In genomic region chr19:4473011-4473410, GRCh38 we compare ENCODE assay signal across 8 cellular contexts. TPM values are rescaled to one million over a fixed set of nuclear protein-coding genes. Genes with fewer than 3 reads are reported as not detected.
A peak's percentile ranks its signal among the peaks of the same experiment; 100 is the strongest.
DNase-seq lines count a peak whose midpoint lies in the region; ATAC-seq and TF ChIP-seq lines count a peak whose summit lies in the region.

No MANE protein-coding gene starts in this region.

- TF ChIP-seq EP300 in SK-N-SH (IDR thresholded peaks at IDR 0.05; ENCODE audit: borderline replicate concordance in 1 of 2, low read depth in 1 of 2, low read length in 1 of 2) = no peak

- TF ChIP-seq RAD21 in SK-N-SH (IDR thresholded peaks at IDR 0.05; ENCODE audit: low read length) = no peak

- peak overlapping the region; percentile 63 for H3K27ac Mint-ChIP-seq in activated naive CD8-positive, alpha-beta T cell treated with anti-CD3 and anti-CD28 coated beads for 36 hours

- H3K4me1 ChIP-seq in SK-N-SH (ENCODE audit: control insufficient read depth in 1 of 2, insufficient read depth in 2 of 2, low read depth in 1 of 2, low read length in 1 of 2) (peaks cover 3 to 21% of the 10 kb centered on the region in 2 experiments; a peak in 1 of 4 replicates), subcutaneous abdominal adipose tissue (ENCODE audit: control insufficient read depth in 5 of 5, insufficient read depth in 5 of 5, low read length in 5 of 5) (peaks cover 0 to 31% (median 22%) of the 10 kb centered on the region in 5 donors)

- H4K20me1 ChIP-seq in SK-N-SH (ENCODE audit: insufficient read depth) = no peaks in the 10 kb centered on the region

- peaks cover 3% of the 10 kb centered on the region for H3K36me3 Mint-ChIP-seq in activated naive CD8-positive, alpha-beta T cell treated with anti-CD3 and anti-CD28 coated beads for 36 hours

- no peaks in the 10 kb centered on the region for H3K9me3 Mint-ChIP-seq in activated naive CD8-positive, alpha-beta T cell treated with anti-CD3 and anti-CD28 coated beads for 36 hours

- peaks cover 58% of the 10 kb centered on the region for H3K79me2 ChIP-seq in SK-N-SH (ENCODE audit: insufficient read depth)

- TF ChIP-seq CTCF in SK-N-SH (IDR thresholded peaks at IDR 0.05) (no peak), kidney epithelial cell (IDR thresholded peaks at IDR 0.05; ENCODE audit: insufficient read depth, low read length, poor library complexity, severe bottlenecking) (no peak)

- H3K36me3 ChIP-seq in SK-N-SH (replicated peaks in 1 of 2; ENCODE audit: control insufficient read depth in 1 of 2, insufficient read depth in 2 of 2, low read length in 1 of 2) (peaks cover 18 to 19% of the 10 kb centered on the region in 2 experiments), kidney epithelial cell (ENCODE audit: control insufficient read depth, insufficient read depth, low read length) (peaks cover 2% of the 10 kb centered on the region), subcutaneous abdominal adipose tissue (ENCODE audit: control insufficient read depth in 5 of 5, insufficient read depth in 5 of 5, low read length in 5 of 5) (peaks cover 3 to 27% (median 19%) of the 10 kb centered on the region in 5 donors)

- H2AFZ ChIP-seq in SK-N-SH (ENCODE audit: low read depth) = no peak overlapping the region

- H3K4me3 ChIP-seq in SK-N-SH (ENCODE audit: low read depth in 2 of 2, low read length in 1 of 2) = peak overlapping the region; percentile 88 to 92
- peak overlapping the region; percentile 71 for H3K4me3 ChIP-seq in kidney epithelial cell (ENCODE audit: low read depth, low read length)
- H3K4me3 ChIP-seq in subcutaneous abdominal adipose tissue (ENCODE audit: low read depth in 1 of 5, low read length in 5 of 5) = peak overlapping the region in 4 of 5 donors; percentile 63 to 82 (median 74)

- POLR2A ChIA-PET in SK-N-SH (lab: Yijun Ruan, JAX) = no interaction called here

- DNase-seq in SK-N-SH (peak; percentile 16), kidney epithelial cell (ENCODE audit: low read depth) (no peak)
- no peak for DNase-seq in activated naive CD8-positive, alpha-beta T cell treated with anti-CD3 and anti-CD28 coated beads for 36 hours

- peak overlapping the region; percentile 13 to 45; a peak in 2 of 4 replicates for H3K27ac ChIP-seq in SK-N-SH (ENCODE audit: low read depth in 2 of 2, low read length in 1 of 2)
- H3K27ac ChIP-seq in subcutaneous abdominal adipose tissue (ENCODE audit: low read depth, low read length) = peak overlapping the region; percentile 23

- peak overlapping the region; percentile 88 for H3K9ac ChIP-seq in SK-N-SH
- peak overlapping the region; percentile 16 to 92 (median 80) for H3K9ac ChIP-seq in subcutaneous abdominal adipose tissue (ENCODE audit: low read length in 5 of 5)

- H3K27me3 ChIP-seq in SK-N-SH (ENCODE audit: insufficient read depth) (no peaks in the 10 kb centered on the region), kidney epithelial cell (ENCODE audit: control insufficient read depth, insufficient read depth, low read length) (no peaks in the 10 kb centered on the region), subcutaneous abdominal adipose tissue (ENCODE audit: control insufficient read depth in 5 of 5, insufficient read depth in 4 of 5, low read length in 5 of 5) (no peaks in the 10 kb centered on the region)

- H3K9me2 ChIP-seq in SK-N-SH = no peaks in the 10 kb centered on the region

- peak overlapping the region; percentile 85 for H3K4me3 Mint-ChIP-seq in activated naive CD8-positive, alpha-beta T cell treated with anti-CD3 and anti-CD28 coated beads for 36 hours

- 1% methylated on average over 12 of the region's 20 CpGs for WGBS in SK-N-SH (ENCODE audit: low lambda C conversion rate)

- CTCF ChIA-PET in SK-N-SH (lab: Yijun Ruan, JAX) = no interaction called here

- peak overlapping the region; percentile 99 for H3K4me2 ChIP-seq in SK-N-SH

- H3K9me3 ChIP-seq in SK-N-SH = no peaks in the 10 kb centered on the region
- no peaks in the 10 kb centered on the region for H3K9me3 ChIP-seq in subcutaneous abdominal adipose tissue (ENCODE audit: control insufficient read depth in 5 of 5, low read length in 5 of 5)

- peaks cover 11% of the 10 kb centered on the region for H3F3A ChIP-seq in SK-N-SH (replicated peaks; ENCODE audit: insufficient read depth)

- H3K4me1 Mint-ChIP-seq in activated naive CD8-positive, alpha-beta T cell treated with anti-CD3 and anti-CD28 coated beads for 36 hours = peaks cover 21% of the 10 kb centered on the region

- no peaks in the 10 kb centered on the region for H3K27me3 Mint-ChIP-seq in activated naive CD8-positive, alpha-beta T cell treated with anti-CD3 and anti-CD28 coated beads for 36 hours

- ATAC-seq in SK-N-SH treated with all-trans-retinoic acid at 6 μM for 48 hours = no peak
- no peak for ATAC-seq in HG03095 (IDR thresholded peaks at IDR 0.05; ENCODE audit: unreplicated experiment)
- ATAC-seq in GM21723 (IDR thresholded peaks at IDR 0.05; ENCODE audit: unreplicated experiment) = no peak
- ATAC-seq in GM19455 (IDR thresholded peaks at IDR 0.05; ENCODE audit: unreplicated experiment) = no peak

TF ChIP-seq in SK-N-SH, 30 proteins besides CTCF, POLR2A, EP300 and RAD21:
- TF ChIP-seq GABPA (IDR thresholded peaks at IDR 0.05; ENCODE audit: low read depth) (no peak), USF1 (IDR thresholded peaks at IDR 0.05; ENCODE audit: borderline replicate concordance, low read depth) (no peak), SMC3 (IDR thresholded peaks at IDR 0.05; ENCODE audit: low read depth, low read length) (no peak)

TF ChIP-seq in SK-N-SH treated with all-trans-retinoic acid at 6 μM for 48 hours, 23 proteins besides CTCF, POLR2A, EP300 and RAD21 (continues in another document):
- TF ChIP-seq OSR1 (CRISPR knock-in tag; IDR thresholded peaks at IDR 0.05) (no peak), SNAI2 (CRISPR knock-in tag; IDR thresholded peaks at IDR 0.05) (no peak), GLIS3 (CRISPR knock-in tag; IDR thresholded peaks at IDR 0.05) (no peak), ZNF70 (CRISPR knock-in tag; IDR thresholded peaks at IDR 0.05) (no peak), TSHZ2 (CRISPR knock-in tag; IDR thresholded peaks at IDR 0.05) (no peak), ZNF565 (CRISPR knock-in tag; conservative IDR thresholded peaks at IDR 0.05; ENCODE audit: low read depth) (no peak), TOX (CRISPR knock-in tag; IDR thresholded peaks at IDR 0.05; ENCODE audit: borderline replicate concordance) (no peak), ZFP3 (CRISPR knock-in tag; IDR thresholded peaks at IDR 0.05) (no peak), CSDC2 (CRISPR knock-in tag; IDR thresholded peaks at IDR 0.05) (no peak), PPARA (CRISPR knock-in tag; IDR thresholded peaks at IDR 0.05; ENCODE audit: borderline replicate concordance) (no peak)
- TF ChIP-seq, protein P1, sequence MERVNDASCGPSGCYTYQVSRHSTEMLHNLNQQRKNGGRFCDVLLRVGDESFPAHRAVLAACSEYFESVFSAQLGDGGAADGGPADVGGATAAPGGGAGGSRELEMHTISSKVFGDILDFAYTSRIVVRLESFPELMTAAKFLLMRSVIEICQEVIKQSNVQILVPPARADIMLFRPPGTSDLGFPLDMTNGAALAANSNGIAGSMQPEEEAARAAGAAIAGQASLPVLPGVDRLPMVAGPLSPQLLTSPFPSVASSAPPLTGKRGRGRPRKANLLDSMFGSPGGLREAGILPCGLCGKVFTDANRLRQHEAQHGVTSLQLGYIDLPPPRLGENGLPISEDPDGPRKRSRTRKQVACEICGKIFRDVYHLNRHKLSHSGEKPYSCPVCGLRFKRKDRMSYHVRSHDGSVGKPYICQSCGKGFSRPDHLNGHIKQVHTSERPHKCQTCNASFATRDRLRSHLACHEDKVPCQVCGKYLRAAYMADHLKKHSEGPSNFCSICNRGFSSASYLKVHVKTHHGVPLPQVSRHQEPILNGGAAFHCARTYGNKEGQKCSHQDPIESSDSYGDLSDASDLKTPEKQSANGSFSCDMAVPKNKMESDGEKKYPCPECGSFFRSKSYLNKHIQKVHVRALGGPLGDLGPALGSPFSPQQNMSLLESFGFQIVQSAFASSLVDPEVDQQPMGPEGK (CRISPR knock-in tag; IDR thresholded peaks at IDR 0.05; ENCODE audit: borderline replicate concordance) = no peak

RNA-seq across cellular contexts. Expression of gene HDGFL2, which starts 0.9 kb away (rescaled TPM):
- polyA plus RNA-seq in SK-N-SH (2012; rRNA removed) = 63.0 and 77.8 TPM in 2 replicates
- polyA plus RNA-seq in SK-N-SH (2012; cell fraction: cytosol; rRNA removed) = 47.5 and 57.8 TPM in 2 replicates
- 103 and 119 TPM in 2 replicates for polyA plus RNA-seq in SK-N-SH (2012; cell fraction: nucleus; rRNA removed)
- total RNA-seq in activated naive CD8-positive, alpha-beta T cell treated with anti-CD3 and anti-CD28 coated beads for 36 hours = 10 to 100 TPM; 45.5 to 47.0 TPM
- 67.0 and 82.0 TPM in 2 replicates for total RNA-seq in kidney epithelial cell

RNA-seq across cellular contexts. Expression of gene UBXN6, which starts 15.4 kb away (rescaled TPM):
- 100 and 110 TPM in 2 replicates for polyA plus RNA-seq in SK-N-SH (2012; rRNA removed)
- 47.9 and 78.2 TPM in 2 replicates for polyA plus RNA-seq in SK-N-SH (2012; cell fraction: cytosol; rRNA removed)
- polyA plus RNA-seq in SK-N-SH (2012; cell fraction: nucleus; rRNA removed) = 138 and 186 TPM in 2 replicates
- 10 to 100 TPM; 37.0 to 37.8 TPM for total RNA-seq in activated naive CD8-positive, alpha-beta T cell treated with anti-CD3 and anti-CD28 coated beads for 36 hours
- total RNA-seq in kidney epithelial cell = 62.3 and 66.0 TPM in 2 replicates

RNA-seq across cellular contexts. Expression of gene PLIN4, which starts 45.3 kb away (rescaled TPM):
- 0.07 and 0.10 TPM in 2 replicates for polyA plus RNA-seq in SK-N-SH (2012; rRNA removed)
- polyA plus RNA-seq in SK-N-SH (2012; cell fraction: cytosol; rRNA removed) = 0.01 and 0.07 TPM in 2 replicates
- polyA plus RNA-seq in SK-N-SH (2012; cell fraction: nucleus; rRNA removed) = 0.48 and 0.53 TPM in 2 replicates
- not detected for total RNA-seq in activated naive CD8-positive, alpha-beta T cell treated with anti-CD3 and anti-CD28 coated beads for 36 hours
- under 0.01 and 0.04 TPM in 2 replicates for total RNA-seq in kidney epithelial cell
